Comparison of ENCODE assay signal across 16 cellular contexts in the genomic region with DNA sequence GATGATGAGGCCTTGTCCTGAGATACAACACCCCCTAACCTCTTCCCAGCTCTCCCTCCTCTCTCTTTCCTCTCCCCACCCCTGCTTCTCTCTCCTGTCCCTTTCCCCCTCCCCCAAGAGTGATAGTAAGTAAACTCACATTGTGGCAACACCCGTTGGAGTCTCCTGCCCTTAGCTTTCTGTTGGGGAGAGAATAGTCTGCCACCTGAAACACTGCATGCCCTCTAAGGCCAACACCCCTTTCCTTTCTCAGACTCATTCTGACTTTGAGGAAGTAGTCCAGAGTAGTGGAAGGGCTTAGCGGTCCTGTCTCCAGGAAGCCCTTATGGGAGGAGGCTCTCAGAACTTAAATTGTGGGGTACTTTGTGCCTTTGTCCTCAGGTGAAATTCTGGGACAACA.
A peak's percentile ranks its signal among the peaks of the same experiment; 100 is the strongest.
DNase-seq lines count a peak whose midpoint lies in the region; ATAC-seq, FAIRE-seq and TF ChIP-seq lines count a peak whose summit lies in the region.
"Had no signal": no experiment of that assay in that cellular context is flagged by ENCODE, and none has a peak within 500 bp of the region (broad histone marks: within the 10 kb centered on the region; RNA-seq: fewer than 3 reads in every experiment).

No MANE protein-coding gene starts in this region.

- H3K36me3 ChIP-seq in naive thymus-derived CD4-positive, alpha-beta T cell (ENCODE audit: control insufficient read depth in 2 of 3, insufficient read depth in 3 of 3, low read length in 3 of 3), result no peaks in the 10 kb centered on the region

- peaks cover 94 to 96% of the 10 kb centered on the region in 2 donors for H3K4me1 ChIP-seq in naive thymus-derived CD4-positive, alpha-beta T cell (ENCODE audit: control insufficient read depth in 2 of 2, insufficient read depth in 2 of 2, low read length in 2 of 2)

- H3K27ac Mint-ChIP-seq in activated CD4-positive, alpha-beta T cell treated with anti-CD3 and anti-CD28 coated beads, Interleukin-2, amount 10 ng/mL, durations not matched to agents 24 days and 14 days, result peak overlapping the region; percentile 75
- peak overlapping the region; percentile 64 for H3K27ac Mint-ChIP-seq in activated CD4-positive, alpha-beta memory T cell treated with anti-CD3 and anti-CD28 coated beads for 36 hours
- peak overlapping the region in 5 of 9 donors; percentile 78 to 86 (median 85) for H3K27ac Mint-ChIP-seq in naive thymus-derived CD4-positive, alpha-beta T cell

- peak; percentile 65 for ATAC-seq in GM18498 (IDR thresholded peaks at IDR 0.05; ENCODE audit: unreplicated experiment)
- peak; percentile 36 for ATAC-seq in naive thymus-derived CD4-positive, alpha-beta T cell

- no peaks in the 10 kb centered on the region for H3K27me3 ChIP-seq in naive thymus-derived CD4-positive, alpha-beta T cell (ENCODE audit: control insufficient read depth in 2 of 2, insufficient read depth in 2 of 2, low read length in 2 of 2)

- H3K36me3 Mint-ChIP-seq in activated CD4-positive, alpha-beta T cell treated with anti-CD3 and anti-CD28 coated beads, Interleukin-2, amount 10 ng/mL, durations not matched to agents 24 days and 14 days (ENCODE audit: low read depth), result peaks cover 12% of the 10 kb centered on the region
- H3K36me3 Mint-ChIP-seq in activated CD4-positive, alpha-beta memory T cell treated with anti-CD3 and anti-CD28 coated beads for 36 hours, result no peaks in the 10 kb centered on the region
- H3K36me3 Mint-ChIP-seq in naive thymus-derived CD4-positive, alpha-beta T cell, result peaks cover 0 to 29% (median 4%) of the 10 kb centered on the region in 5 donors

- peak overlapping the region; percentile 41 for H3K27ac ChIP-seq in naive thymus-derived CD4-positive, alpha-beta T cell (ENCODE audit: low read depth, low read length)

- no peak for TF ChIP-seq POLR2A in lower leg skin (IDR thresholded peaks at IDR 0.05)

- CTCF ChIA-PET in activated CD4-positive, alpha-beta memory T cell treated with anti-CD3 and anti-CD28 coated beads for 36 hours (lab: Charles Lee), result no interaction called here
- CTCF ChIA-PET in naive thymus-derived CD4-positive, alpha-beta T cell (lab: Charles Lee), result interaction anchor here (0.5 to 1.4 kb wide), 2 partner anchors 12 to 30 kb away, joined by 3 read pairs; no protein-coding TSS in a partner anchor

- TF ChIP-seq CTCF in lower leg skin (IDR thresholded peaks at IDR 0.05), result no peak

- no peaks in the 10 kb centered on the region for H3K9me3 Mint-ChIP-seq in activated CD4-positive, alpha-beta T cell treated with anti-CD3 and anti-CD28 coated beads, Interleukin-2, amount 10 ng/mL, durations not matched to agents 24 days and 14 days
- H3K9me3 Mint-ChIP-seq in activated CD4-positive, alpha-beta memory T cell treated with anti-CD3 and anti-CD28 coated beads for 36 hours, result no peaks in the 10 kb centered on the region
- H3K9me3 Mint-ChIP-seq in naive thymus-derived CD4-positive, alpha-beta T cell, result no peaks in the 10 kb centered on the region

- H3K4me3 ChIP-seq in naive thymus-derived CD4-positive, alpha-beta T cell (ENCODE audit: low read length), result peak overlapping the region; percentile 5
- H3K4me3 ChIP-seq in lower leg skin (ENCODE audit: low read depth, poor library complexity, severe bottlenecking), result no peak overlapping the region
- H3K4me3 ChIP-seq: skin epidermis had no signal

- H3K27me3 Mint-ChIP-seq in activated CD4-positive, alpha-beta T cell treated with anti-CD3 and anti-CD28 coated beads, Interleukin-2, amount 10 ng/mL, durations not matched to agents 24 days and 14 days, result no peaks in the 10 kb centered on the region
- no peaks in the 10 kb centered on the region for H3K27me3 Mint-ChIP-seq in activated CD4-positive, alpha-beta memory T cell treated with anti-CD3 and anti-CD28 coated beads for 36 hours
- H3K27me3 Mint-ChIP-seq in naive thymus-derived CD4-positive, alpha-beta T cell, result no peaks in the 10 kb centered on the region

- whole genome bisulfite sequencing in lower leg skin, 2 donors, result 65 to 77% methylated on average over 2 of the region's 2 CpGs

- H3K4me1 Mint-ChIP-seq in activated CD4-positive, alpha-beta T cell treated with anti-CD3 and anti-CD28 coated beads, Interleukin-2, amount 10 ng/mL, durations not matched to agents 24 days and 14 days, result peaks cover 58% of the 10 kb centered on the region
- H3K4me1 Mint-ChIP-seq in activated CD4-positive, alpha-beta memory T cell treated with anti-CD3 and anti-CD28 coated beads for 36 hours (ENCODE audit: low read depth), result no peaks in the 10 kb centered on the region
- peaks cover 0 to 61% (median 0%) of the 10 kb centered on the region in 7 donors for H3K4me1 Mint-ChIP-seq in naive thymus-derived CD4-positive, alpha-beta T cell

- POLR2A ChIA-PET in activated CD4-positive, alpha-beta memory T cell treated with anti-CD3 and anti-CD28 coated beads for 36 hours (lab: Charles Lee), result interaction anchor here (0.7 kb wide), 1 partner anchor 94 kb away, joined by 4 read pairs; no protein-coding TSS in a partner anchor
- POLR2A ChIA-PET in naive thymus-derived CD4-positive, alpha-beta T cell (lab: Charles Lee), result interaction anchor here (0.7 to 2.5 kb wide), 5 partner anchors 13 to 118 kb away, joined by 3 to 10 read pairs (median 4); no protein-coding TSS in a partner anchor

- no peaks in the 10 kb centered on the region for H3K9me3 ChIP-seq in naive thymus-derived CD4-positive, alpha-beta T cell (ENCODE audit: control insufficient read depth in 2 of 3, low read length in 3 of 3)

- peak overlapping the region; percentile 52 for H3K4me3 Mint-ChIP-seq in activated CD4-positive, alpha-beta T cell treated with anti-CD3 and anti-CD28 coated beads, Interleukin-2, amount 10 ng/mL, durations not matched to agents 24 days and 14 days
- no peak overlapping the region for H3K4me3 Mint-ChIP-seq in activated CD4-positive, alpha-beta memory T cell treated with anti-CD3 and anti-CD28 coated beads for 36 hours
- H3K4me3 Mint-ChIP-seq in naive thymus-derived CD4-positive, alpha-beta T cell, result peak overlapping the region in 8 of 10 donors; percentile 48 to 77 (median 62)

- no peak for FAIRE-seq in frontal cortex (lab: Jason Lieb, UNC)
- FAIRE-seq: D721Med had no signal

- intact Hi-C loops in activated CD4-positive, alpha-beta T cell treated with anti-CD3 and anti-CD28 coated beads, Interleukin-2, amount 10 ng/mL, durations not matched to agents 24 days and 14 days (cut with micrococcal nuclease), result loop anchor here (2.0 kb wide), 2 partner anchors 14 to 24 kb away; no protein-coding TSS in a partner anchor
- intact Hi-C loops in activated CD4-positive, alpha-beta memory T cell treated with anti-CD3 and anti-CD28 coated beads for 36 hours (cut with micrococcal nuclease), result no loop called here
- intact Hi-C loops in naive thymus-derived CD4-positive, alpha-beta T cell (cut with micrococcal nuclease), result loop anchor here (1.0 to 2.0 kb wide), 3 partner anchors 14 to 28 kb away; no protein-coding TSS in a partner anchor
- intact Hi-C loops in lower leg skin (cut with DNase I; ENCODE audit: low total_unique reads), result no loop called here

- DNase-seq in activated CD4-positive, alpha-beta T cell treated with anti-CD3 and anti-CD28 coated beads, Interleukin-2, amount 10 ng/mL, durations not matched to agents 24 days and 14 days, result peak; percentile 70
- DNase-seq in activated CD4-positive, alpha-beta T cell treated with anti-CD3 and anti-CD28 coated beads for 1 hour, result no peak
- DNase-seq in activated CD4-positive, alpha-beta memory T cell treated with anti-CD3 and anti-CD28 coated beads for 36 hours, result no peak
- DNase-seq in naive thymus-derived CD4-positive, alpha-beta T cell, result no peak
- no peak for DNase-seq in frontal cortex (ENCODE audit: low spot score in 2 of 2)
- no peak for DNase-seq in HUDEP-2 (lab: John Stamatoyannopoulos, UW; ENCODE audit: unreplicated experiment in 76 of 76)
- no peak for DNase-seq in lower leg skin (ENCODE audit: low spot score in 2 of 2)
- DNase-seq: ACHN, H7, mesendoderm, NCI-H82, occipital lobe, SHP77 had no signal

Comparison
In these comparisons a context has a peak if more than half of its experiments do, and no peak if none do; other contexts are left out.
1. intact Hi-C loops: an anchor here in activated CD4-positive, alpha-beta T cell treated with anti-CD3 and anti-CD28 coated beads, Interleukin-2, amount 10 ng/mL, durations not matched to agents 24 days and 14 days (2.0 kb wide) and naive thymus-derived CD4-positive, alpha-beta T cell (1.0 to 2.0 kb wide); none called in activated CD4-positive, alpha-beta memory T cell treated with anti-CD3 and anti-CD28 coated beads for 36 hours and lower leg skin.